1 cellular context compared by ENCODE assay signal in the genomic region with DNA sequence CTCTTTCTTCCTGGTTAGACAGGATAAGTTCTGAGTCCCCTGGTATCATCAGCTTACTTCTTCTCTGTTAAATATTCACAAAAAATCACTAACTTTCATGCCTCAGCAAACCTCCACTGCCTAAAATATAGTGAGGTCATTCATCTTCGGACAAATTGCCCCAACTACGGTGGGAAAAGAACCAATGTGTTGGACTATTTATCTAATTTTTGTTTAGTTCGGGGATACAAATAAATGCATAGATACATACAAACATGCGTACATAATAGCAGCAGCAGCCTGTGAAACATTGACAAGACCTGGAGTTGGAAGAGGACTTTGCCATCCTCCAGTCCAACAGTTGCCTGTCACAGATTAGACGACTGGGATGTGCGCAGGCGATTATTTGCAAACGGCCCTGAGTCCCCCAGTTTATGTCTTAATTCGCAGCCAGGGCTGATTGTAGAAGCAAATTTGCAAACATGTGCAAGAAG.
TF ChIP-seq lines count a peak whose summit lies in the region.

No MANE protein-coding gene starts in this region.

TF ChIP-seq in A549, 52 proteins besides CTCF, POLR2A, EP300 and RAD21 (continued from another document):
- TF ChIP-seq, protein P1, sequence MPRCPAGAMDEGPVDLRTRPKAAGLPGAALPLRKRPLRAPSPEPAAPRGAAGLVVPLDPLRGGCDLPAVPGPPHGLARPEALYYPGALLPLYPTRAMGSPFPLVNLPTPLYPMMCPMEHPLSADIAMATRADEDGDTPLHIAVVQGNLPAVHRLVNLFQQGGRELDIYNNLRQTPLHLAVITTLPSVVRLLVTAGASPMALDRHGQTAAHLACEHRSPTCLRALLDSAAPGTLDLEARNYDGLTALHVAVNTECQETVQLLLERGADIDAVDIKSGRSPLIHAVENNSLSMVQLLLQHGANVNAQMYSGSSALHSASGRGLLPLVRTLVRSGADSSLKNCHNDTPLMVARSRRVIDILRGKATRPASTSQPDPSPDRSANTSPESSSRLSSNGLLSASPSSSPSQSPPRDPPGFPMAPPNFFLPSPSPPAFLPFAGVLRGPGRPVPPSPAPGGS (IDR thresholded peaks at IDR 0.05) = no peak
- TF ChIP-seq, protein P2, sequence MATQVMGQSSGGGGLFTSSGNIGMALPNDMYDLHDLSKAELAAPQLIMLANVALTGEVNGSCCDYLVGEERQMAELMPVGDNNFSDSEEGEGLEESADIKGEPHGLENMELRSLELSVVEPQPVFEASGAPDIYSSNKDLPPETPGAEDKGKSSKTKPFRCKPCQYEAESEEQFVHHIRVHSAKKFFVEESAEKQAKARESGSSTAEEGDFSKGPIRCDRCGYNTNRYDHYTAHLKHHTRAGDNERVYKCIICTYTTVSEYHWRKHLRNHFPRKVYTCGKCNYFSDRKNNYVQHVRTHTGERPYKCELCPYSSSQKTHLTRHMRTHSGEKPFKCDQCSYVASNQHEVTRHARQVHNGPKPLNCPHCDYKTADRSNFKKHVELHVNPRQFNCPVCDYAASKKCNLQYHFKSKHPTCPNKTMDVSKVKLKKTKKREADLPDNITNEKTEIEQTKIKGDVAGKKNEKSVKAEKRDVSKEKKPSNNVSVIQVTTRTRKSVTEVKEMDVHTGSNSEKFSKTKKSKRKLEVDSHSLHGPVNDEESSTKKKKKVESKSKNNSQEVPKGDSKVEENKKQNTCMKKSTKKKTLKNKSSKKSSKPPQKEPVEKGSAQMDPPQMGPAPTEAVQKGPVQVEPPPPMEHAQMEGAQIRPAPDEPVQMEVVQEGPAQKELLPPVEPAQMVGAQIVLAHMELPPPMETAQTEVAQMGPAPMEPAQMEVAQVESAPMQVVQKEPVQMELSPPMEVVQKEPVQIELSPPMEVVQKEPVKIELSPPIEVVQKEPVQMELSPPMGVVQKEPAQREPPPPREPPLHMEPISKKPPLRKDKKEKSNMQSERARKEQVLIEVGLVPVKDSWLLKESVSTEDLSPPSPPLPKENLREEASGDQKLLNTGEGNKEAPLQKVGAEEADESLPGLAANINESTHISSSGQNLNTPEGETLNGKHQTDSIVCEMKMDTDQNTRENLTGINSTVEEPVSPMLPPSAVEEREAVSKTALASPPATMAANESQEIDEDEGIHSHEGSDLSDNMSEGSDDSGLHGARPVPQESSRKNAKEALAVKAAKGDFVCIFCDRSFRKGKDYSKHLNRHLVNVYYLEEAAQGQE (IDR thresholded peaks at IDR 0.05) = no peak
- TF ChIP-seq MAZ (IDR thresholded peaks at IDR 0.05; ENCODE audit: borderline replicate concordance, low read depth, low read length) (no peak), RARB (CRISPR knock-in tag; IDR thresholded peaks at IDR 0.05) (no peak), ESRRA (IDR thresholded peaks at IDR 0.05; ENCODE audit: borderline replicate concordance, low read length) (no peak)
